ENCODE assay signal across 8 cellular contexts in the genomic region with DNA sequence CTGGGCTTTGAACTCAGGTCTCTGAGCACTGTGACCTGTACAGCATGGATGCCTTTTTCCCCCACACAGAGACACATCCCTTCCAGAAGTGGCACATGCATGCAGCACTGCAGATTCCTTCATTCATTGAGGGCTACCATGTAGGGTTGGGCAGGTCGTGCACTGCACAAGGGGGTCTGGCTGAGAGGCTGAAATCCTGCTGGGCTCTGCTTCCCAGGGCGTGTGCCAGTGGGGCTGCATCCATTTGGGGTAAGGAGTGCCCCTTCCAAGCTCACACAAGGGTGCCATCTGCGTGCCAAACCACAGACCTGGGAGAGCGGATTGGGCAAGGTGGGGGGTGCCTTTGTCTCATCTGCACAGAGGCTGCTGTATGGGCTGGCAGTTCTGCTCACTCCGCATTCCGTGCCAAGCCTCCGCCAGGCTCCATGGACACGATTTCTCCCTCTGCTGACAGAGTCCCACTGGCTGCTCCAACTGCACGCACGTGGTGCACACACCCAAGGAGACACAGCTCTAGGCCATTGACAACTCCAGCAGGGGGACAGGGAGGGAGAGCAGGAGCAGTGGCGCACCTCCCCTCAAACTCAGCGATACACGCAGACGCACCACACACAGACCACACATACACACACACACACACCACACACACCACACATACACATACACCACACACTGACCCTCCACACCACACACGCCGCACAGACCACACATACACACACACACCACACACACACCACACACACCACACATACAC. TPM values are rescaled to one million over a fixed set of nuclear protein-coding genes. Genes with fewer than 3 reads are reported as not detected.
A peak's percentile ranks its signal among the peaks of the same experiment; 100 is the strongest.
DNase-seq lines count a peak whose midpoint lies in the region; ATAC-seq and TF ChIP-seq lines count a peak whose summit lies in the region.

No MANE protein-coding gene starts in this region.

- peak; percentile 63 for DNase-seq in AG10803 (ENCODE audit: low read depth)
- DNase-seq in HT-29 (ENCODE audit: low spot score) = peak; percentile 50
- peak; percentile 70 for DNase-seq in SK-MEL-5 (ENCODE audit: low read depth, low spot score)
- peak; percentile 71 to 72 for DNase-seq in hippocampal formation (lab: John Stamatoyannopoulos, UW)
- DNase-seq in AML-193 (lab: John Stamatoyannopoulos, UW) = no peak
- DNase-seq in kidney glomerular epithelial cell (lab: John Stamatoyannopoulos, UW) = no peak

- no peak for ATAC-seq in HG02870 (IDR thresholded peaks at IDR 0.05; ENCODE audit: unreplicated experiment)
- ATAC-seq in GM18505 (IDR thresholded peaks at IDR 0.05; ENCODE audit: unreplicated experiment) = no peak

- H3K4me3 ChIP-seq in AG10803 (ENCODE audit: low read length) = no peak overlapping the region

- TF ChIP-seq POLR2A in GM18505 (IDR thresholded peaks at IDR 0.05; ENCODE audit: borderline replicate concordance, extremely low read depth, insufficient read depth, insufficient read length) = no peak

- in situ Hi-C loops in SK-MEL-5 (cut with HindIII; ENCODE audit: low pct_unique_long_range_greater_than_20kb, low sequenced_read_pairs) = no loop called here

- peak; percentile 10 for TF ChIP-seq CTCF in AG10803 (conservative IDR thresholded peaks at IDR 0.05; ENCODE audit: low read length)

RNA-seq across cellular contexts. Expression of a gene that starts 4.5 kb away (rescaled TPM):
- total RNA-seq in HT-29 (2014; rRNA removed; shearing (Covaris generic)) = not detected in 2 replicates
- not detected in 2 replicates for total RNA-seq in SK-MEL-5 (2014; rRNA removed; shearing (Covaris generic))
- polyA plus RNA-seq in SK-MEL-5 (2015; cell fraction: cytosol; rRNA removed) = 0.01 TPM in 1 of 2 replicates, not detected in the other
- not detected in 2 replicates for polyA plus RNA-seq in SK-MEL-5 (2015; cell fraction: nucleus; rRNA removed)

RNA-seq across cellular contexts. Expression of a gene that starts 13.8 kb away (rescaled TPM):
- 323 and 339 TPM in 2 replicates for total RNA-seq in HT-29 (2014; rRNA removed; shearing (Covaris generic))
- 79.2 and 90.6 TPM in 2 replicates for total RNA-seq in SK-MEL-5 (2014; rRNA removed; shearing (Covaris generic))
- 82.1 and 82.4 TPM in 2 replicates for polyA plus RNA-seq in SK-MEL-5 (2015; cell fraction: cytosol; rRNA removed)
- polyA plus RNA-seq in SK-MEL-5 (2015; cell fraction: nucleus; rRNA removed) = 31.0 and 40.9 TPM in 2 replicates

RNA-seq across cellular contexts. Expression of a gene that starts 17.0 kb away (rescaled TPM):
- 0.41 and 0.83 TPM in 2 replicates for total RNA-seq in HT-29 (2014; rRNA removed; shearing (Covaris generic))
- total RNA-seq in SK-MEL-5 (2014; rRNA removed; shearing (Covaris generic)) = not detected in 2 replicates
- not detected in 2 replicates for polyA plus RNA-seq in SK-MEL-5 (2015; cell fraction: cytosol; rRNA removed)
- polyA plus RNA-seq in SK-MEL-5 (2015; cell fraction: nucleus; rRNA removed) = not detected in 2 replicates

RNA-seq across cellular contexts. Expression of a gene that starts 28.8 kb away (rescaled TPM):
- total RNA-seq in HT-29 (2014; rRNA removed; shearing (Covaris generic)) = 29.9 TPM in 2 replicates
- total RNA-seq in SK-MEL-5 (2014; rRNA removed; shearing (Covaris generic)) = 0.71 and 3.1 TPM in 2 replicates
- polyA plus RNA-seq in SK-MEL-5 (2015; cell fraction: cytosol; rRNA removed) = 9.5 and 9.7 TPM in 2 replicates
- 1.5 and 2.8 TPM in 2 replicates for polyA plus RNA-seq in SK-MEL-5 (2015; cell fraction: nucleus; rRNA removed)

RNA-seq across cellular contexts. Expression of a gene that starts 37.4 kb away (rescaled TPM):
- total RNA-seq in HT-29 (2014; rRNA removed; shearing (Covaris generic)) = 28.9 and 34.9 TPM in 2 replicates
- total RNA-seq in SK-MEL-5 (2014; rRNA removed; shearing (Covaris generic)) = 11.8 TPM in 2 replicates
- 25.5 and 30.8 TPM in 2 replicates for polyA plus RNA-seq in SK-MEL-5 (2015; cell fraction: cytosol; rRNA removed)
- polyA plus RNA-seq in SK-MEL-5 (2015; cell fraction: nucleus; rRNA removed) = 63.0 and 82.9 TPM in 2 replicates

Comparison
In these comparisons a context has a peak if more than half of its experiments do, and no peak if none do; other contexts are left out.
1. DNase-seq: peak in AG10803 (single experiment), HT-29 (single experiment), SK-MEL-5 (single experiment) and hippocampal formation (2 of 2); none in AML-193 (0 of 2) and kidney glomerular epithelial cell (single experiment).